ENCODE assay signal across 8 cellular contexts in the genomic region with DNA sequence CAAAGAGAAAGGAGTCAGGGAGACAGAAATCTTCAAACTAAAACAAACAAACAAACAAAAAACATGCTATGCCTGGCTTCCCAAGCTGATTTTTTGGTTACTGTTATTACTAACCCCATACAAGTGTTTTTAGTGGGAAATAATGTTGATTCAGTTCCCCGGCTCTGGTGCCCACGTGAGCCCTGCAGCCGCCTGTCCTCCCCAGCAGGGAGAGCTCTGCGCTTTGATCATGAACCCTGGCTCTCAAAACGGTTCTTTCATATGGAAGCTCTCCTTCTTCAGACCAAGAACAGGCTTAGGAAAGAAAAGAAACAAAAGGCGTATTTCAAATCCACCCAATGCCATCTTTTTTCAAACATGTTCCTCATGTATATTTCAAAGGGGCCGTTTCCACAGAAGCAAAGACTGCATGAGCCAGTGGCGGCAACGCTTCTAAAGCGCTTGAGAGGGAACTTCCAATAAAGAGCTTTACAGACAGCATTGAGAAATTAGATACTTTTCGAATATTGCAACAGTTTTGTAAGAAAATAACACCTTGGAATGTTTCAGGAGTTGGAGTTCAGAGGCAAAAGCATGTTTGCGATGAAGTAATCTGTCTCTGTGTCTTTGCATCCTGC.
DNase-seq lines count a peak whose midpoint lies in the region; ATAC-seq and TF ChIP-seq lines count a peak whose summit lies in the region.

No MANE protein-coding gene starts in this region.

- H2AFZ ChIP-seq in OCI-LY3 (ENCODE audit: low read depth, low read length), result no peak overlapping the region; the same call in 1 of the 2 replicates

- H3K4me1 Mint-ChIP-seq in CD4-positive, CD25-positive, alpha-beta regulatory T cell, result peaks cover 0 to 18% (median 10%) of the 10 kb centered on the region in 4 donors
- H3K4me1 Mint-ChIP-seq in type B pancreatic cell (ENCODE audit: unreplicated experiment), result peaks cover 9% of the 10 kb centered on the region

- H3K4me2 ChIP-seq in OCI-LY3 (ENCODE audit: low read length), result no peak overlapping the region

- H4K20me1 ChIP-seq in OCI-LY3 (ENCODE audit: insufficient read depth, low read length), result no peaks in the 10 kb centered on the region

- H3K27ac Mint-ChIP-seq in CD4-positive, CD25-positive, alpha-beta regulatory T cell, result no peak overlapping the region
- no peak overlapping the region for H3K27ac Mint-ChIP-seq in type B pancreatic cell

- peak in 2 of 3 donors; percentile 13 to 43 for DNase-seq in CD4-positive, CD25-positive, alpha-beta regulatory T cell
- DNase-seq in cerebellar cortex (ENCODE audit: low spot score) (peak; percentile 88), left lobe of liver (ENCODE audit: low spot score) (no peak), type B pancreatic cell (ENCODE audit: extremely low spot score, unreplicated experiment) (no peak)

- no peak overlapping the region for H3K27ac ChIP-seq in CD4-positive, CD25-positive, alpha-beta regulatory T cell (ENCODE audit: insufficient read depth, low read length, poor library complexity, severe bottlenecking)
- H3K27ac ChIP-seq in OCI-LY3 (ENCODE audit: low read length), result no peak overlapping the region

- H3K4me3 ChIP-seq in CD4-positive, CD25-positive, alpha-beta regulatory T cell (ENCODE audit: low read depth, low read length), result no peak overlapping the region
- no peak overlapping the region for H3K4me3 ChIP-seq in OCI-LY3 (ENCODE audit: low read length)

- peaks cover 13% of the 10 kb centered on the region for H3K4me1 ChIP-seq in CD4-positive, CD25-positive, alpha-beta regulatory T cell (ENCODE audit: control insufficient read depth, insufficient read depth, low read length, poor library complexity, severe bottlenecking)
- no peaks in the 10 kb centered on the region for H3K4me1 ChIP-seq in OCI-LY3 (ENCODE audit: low read length)

- no peak for ATAC-seq in CD4-positive, CD25-positive, alpha-beta regulatory T cell (ENCODE audit: low read depth in 2 of 2)
- ATAC-seq in GM18868 (IDR thresholded peaks at IDR 0.05; ENCODE audit: unreplicated experiment), result peak; percentile 62
- ATAC-seq in left lobe of liver, result peak; percentile 71
- ATAC-seq in GM21576 (IDR thresholded peaks at IDR 0.05; ENCODE audit: unreplicated experiment), result no peak

- peaks cover 46% of the 10 kb centered on the region for H3K27me3 Mint-ChIP-seq in CD4-positive, CD25-positive, alpha-beta regulatory T cell
- H3K27me3 Mint-ChIP-seq in type B pancreatic cell, result peaks cover 26% of the 10 kb centered on the region

- no peaks in the 10 kb centered on the region for H3K79me2 ChIP-seq in OCI-LY3 (ENCODE audit: low read length)

- no peak overlapping the region for H3K4me3 Mint-ChIP-seq in CD4-positive, CD25-positive, alpha-beta regulatory T cell
- no peak overlapping the region for H3K4me3 Mint-ChIP-seq in type B pancreatic cell

- no peaks in the 10 kb centered on the region for H3K9me3 ChIP-seq in CD4-positive, CD25-positive, alpha-beta regulatory T cell (ENCODE audit: control insufficient read depth in 2 of 2, low read length in 2 of 2)
- H3K9me3 ChIP-seq in OCI-LY3 (ENCODE audit: insufficient read depth, low read length), result no peaks in the 10 kb centered on the region

- TF ChIP-seq CTCF in OCI-LY3 (IDR thresholded peaks at IDR 0.05; ENCODE audit: low read depth, low read length) (peak; percentile 66), type B pancreatic cell (conservative IDR thresholded peaks at IDR 0.05) (peak; percentile 83)

- no peak for TF ChIP-seq EP300 in Ishikawa (IDR thresholded peaks at IDR 0.05; ENCODE audit: borderline replicate concordance)

- peak; percentile 64 for TF ChIP-seq RAD21 in Ishikawa (IDR thresholded peaks at IDR 0.05; ENCODE audit: low read depth)

- H3K9me3 Mint-ChIP-seq in CD4-positive, CD25-positive, alpha-beta regulatory T cell, result no peaks in the 10 kb centered on the region
- no peaks in the 10 kb centered on the region for H3K9me3 Mint-ChIP-seq in type B pancreatic cell

- no peak overlapping the region for H3K9ac ChIP-seq in OCI-LY3 (ENCODE audit: low read length)

- H3K27me3 ChIP-seq in CD4-positive, CD25-positive, alpha-beta regulatory T cell (ENCODE audit: control insufficient read depth, insufficient read depth, low read length), result peaks cover 4% of the 10 kb centered on the region
- no peaks in the 10 kb centered on the region for H3K27me3 ChIP-seq in OCI-LY3 (ENCODE audit: low read depth, low read length)

- H3K36me3 ChIP-seq in CD4-positive, CD25-positive, alpha-beta regulatory T cell (ENCODE audit: control insufficient read depth, insufficient read depth, low read length), result no peaks in the 10 kb centered on the region
- H3K36me3 ChIP-seq in OCI-LY3 (replicated peaks; ENCODE audit: low read depth, low read length), result no peaks in the 10 kb centered on the region

- no peaks in the 10 kb centered on the region for H3K36me3 Mint-ChIP-seq in CD4-positive, CD25-positive, alpha-beta regulatory T cell
- no peaks in the 10 kb centered on the region for H3K36me3 Mint-ChIP-seq in type B pancreatic cell

TF ChIP-seq in Ishikawa, 13 proteins besides CTCF, POLR2A, EP300 and RAD21:
- TF ChIP-seq TCF12 (IDR thresholded peaks at IDR 0.05; ENCODE audit: low read depth) (no peak), YY1 (IDR thresholded peaks at IDR 0.05; ENCODE audit: low read depth) (no peak), EGR1 (IDR thresholded peaks at IDR 0.05) (no peak), CEBPB (IDR thresholded peaks at IDR 0.05) (no peak)
- TF ChIP-seq, protein P1, sequence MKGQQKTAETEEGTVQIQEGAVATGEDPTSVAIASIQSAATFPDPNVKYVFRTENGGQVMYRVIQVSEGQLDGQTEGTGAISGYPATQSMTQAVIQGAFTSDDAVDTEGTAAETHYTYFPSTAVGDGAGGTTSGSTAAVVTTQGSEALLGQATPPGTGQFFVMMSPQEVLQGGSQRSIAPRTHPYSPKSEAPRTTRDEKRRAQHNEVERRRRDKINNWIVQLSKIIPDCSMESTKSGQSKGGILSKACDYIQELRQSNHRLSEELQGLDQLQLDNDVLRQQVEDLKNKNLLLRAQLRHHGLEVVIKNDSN (IDR thresholded peaks at IDR 0.05), result peak; percentile 77

Comparison
In these comparisons a context has a peak if more than half of its experiments do, and no peak if none do; other contexts are left out.
1. ATAC-seq: peak in GM18868 (single experiment) and left lobe of liver (single experiment); none in CD4-positive, CD25-positive, alpha-beta regulatory T cell (0 of 2) and GM21576 (single experiment).
2. DNase-seq: peak in CD4-positive, CD25-positive, alpha-beta regulatory T cell (2 of 3) and cerebellar cortex (single experiment); none in left lobe of liver (single experiment) and type B pancreatic cell (single experiment).